Comparison of ENCODE assay signal across 8 cellular contexts in genomic region chr19:28468701-28469459, GRCh38.
DNase-seq lines count a peak whose midpoint lies in the region; ATAC-seq and TF ChIP-seq lines count a peak whose summit lies in the region.

No MANE protein-coding gene starts in this region.

- H2AFZ ChIP-seq in KMS-11 (ENCODE audit: low read depth) = peak overlapping the region; percentile 51; the same call in 1 of the 2 replicates

- H3K4me3 ChIP-seq in BLaER1 (0 out of 2 replicates have a peak overlapping the region, but pooled peaks have one; percentile 36), KMS-11 (IDR thresholded peaks at IDR 0.05; ENCODE audit: insufficient read depth, low read depth, low read length) (no peak overlapping the region), mesendoderm (ENCODE audit: low read length) (no peak overlapping the region), left ventricle myocardium inferior (no peak overlapping the region)

- intact Hi-C loops in left ventricle myocardium inferior (cut with micrococcal nuclease) = loop anchor here (5.0 to 10.0 kb wide), 2 partner anchors 163 to 406 kb away; no protein-coding TSS in a partner anchor

- H2BK5ac ChIP-seq in mesendoderm (ENCODE audit: low read length) = no peak overlapping the region

- H3K4me1 ChIP-seq in BLaER1 (peaks cover 72% of the 10 kb centered on the region), KMS-11 (ENCODE audit: low read depth, poor library complexity, severe bottlenecking) (peaks cover 54% of the 10 kb centered on the region), mesendoderm (ENCODE audit: control insufficient read depth, low read depth, low read length) (no peaks in the 10 kb centered on the region), left ventricle myocardium inferior (no peaks in the 10 kb centered on the region)

- H2AK5ac ChIP-seq in mesendoderm (ENCODE audit: low read length) = no peak overlapping the region

- H3K9me3 ChIP-seq in BLaER1 (no peaks in the 10 kb centered on the region), left ventricle myocardium inferior (replicated peaks) (no peaks in the 10 kb centered on the region)

- no peak overlapping the region for H4K8ac ChIP-seq in mesendoderm (ENCODE audit: low read depth, low read length)

- H3K27ac ChIP-seq in BLaER1 (peak overlapping the region; percentile 61), KMS-11 (peak overlapping the region; percentile 37), mesendoderm (ENCODE audit: low read depth, low read length) (no peak overlapping the region), left ventricle myocardium inferior (replicated peaks) (no peak overlapping the region)

- no peak overlapping the region for H2BK15ac ChIP-seq in mesendoderm (replicated peaks; ENCODE audit: low read depth)

- peak overlapping the region; percentile 52 for H3K27ac Mint-ChIP-seq in activated naive CD4-positive, alpha-beta T cell treated with anti-CD3 and anti-CD28 coated beads, Interleukin-2, amount 50 U/mL, for 24 hours

- no peak overlapping the region for H3K4ac ChIP-seq in mesendoderm (ENCODE audit: low read depth, low read length)

- H3K36me3 ChIP-seq in BLaER1 (no peaks in the 10 kb centered on the region), KMS-11 (ENCODE audit: insufficient read depth) (no peaks in the 10 kb centered on the region), mesendoderm (ENCODE audit: control insufficient read depth, insufficient read depth, low read length) (no peaks in the 10 kb centered on the region), left ventricle myocardium inferior (no peaks in the 10 kb centered on the region)

- H3K4me2 ChIP-seq in BLaER1 = peak overlapping the region; percentile 86
- peak overlapping the region; percentile 62 for H3K4me2 ChIP-seq in KMS-11
- no peak overlapping the region for H3K4me2 ChIP-seq in mesendoderm (ENCODE audit: low read length)

- no peak overlapping the region for H3K23ac ChIP-seq in mesendoderm (ENCODE audit: low read length)

- H3K18ac ChIP-seq in mesendoderm (ENCODE audit: low read length) = no peak overlapping the region

- peak overlapping the region; percentile 40 for H3K4me3 Mint-ChIP-seq in activated naive CD4-positive, alpha-beta T cell treated with anti-CD3 and anti-CD28 coated beads, Interleukin-2, amount 50 U/mL, for 24 hours

- no peaks in the 10 kb centered on the region for H3K9me3 Mint-ChIP-seq in activated naive CD4-positive, alpha-beta T cell treated with anti-CD3 and anti-CD28 coated beads, Interleukin-2, amount 50 U/mL, for 24 hours

- no CpG with 5 or more reads among the region's 17 CpGs for WGBS in mesendoderm (ENCODE audit: extremely low coverage, insufficient coverage, low lambda C conversion rate)

- H3K9ac ChIP-seq in BLaER1 = peak overlapping the region; percentile 20; the same call in 1 of the 2 replicates
- H3K9ac ChIP-seq in KMS-11 = peak overlapping the region; percentile 2; the same call in 1 of the 2 replicates
- H3K9ac ChIP-seq in mesendoderm (ENCODE audit: low read length) = no peak overlapping the region

- H4K5ac ChIP-seq in mesendoderm (ENCODE audit: low read length) = no peak overlapping the region

- no peaks in the 10 kb centered on the region for H3K79me2 ChIP-seq in KMS-11 (ENCODE audit: insufficient read depth, low read depth)
- no peaks in the 10 kb centered on the region for H3K79me2 ChIP-seq in mesendoderm (ENCODE audit: control insufficient read depth, insufficient read depth, low read length)

- H3K36me3 Mint-ChIP-seq in activated naive CD4-positive, alpha-beta T cell treated with anti-CD3 and anti-CD28 coated beads, Interleukin-2, amount 50 U/mL, for 24 hours = no peaks in the 10 kb centered on the region

- H3K27me3 ChIP-seq in BLaER1 = no peaks in the 10 kb centered on the region
- H3K27me3 ChIP-seq in KMS-11 (ENCODE audit: insufficient read depth, low read depth) = no peaks in the 10 kb centered on the region
- no peaks in the 10 kb centered on the region for H3K27me3 ChIP-seq in mesendoderm (ENCODE audit: insufficient read depth, low read length, poor library complexity)
- peaks cover 75% of the 10 kb centered on the region for H3K27me3 ChIP-seq in left ventricle myocardium inferior (ENCODE audit: low read depth)

- ATAC-seq in HG03025 (IDR thresholded peaks at IDR 0.05; ENCODE audit: low FRiP score, unreplicated experiment) = no peak

- TF ChIP-seq CTCF in KMS-11 (conservative IDR thresholded peaks at IDR 0.05; ENCODE audit: low read depth, low read length) = no peak
- no peak for TF ChIP-seq CTCF in left ventricle myocardium inferior (IDR thresholded peaks at IDR 0.05; ENCODE audit: borderline replicate concordance)

- H3K79me1 ChIP-seq in mesendoderm (ENCODE audit: low read length) = no peaks in the 10 kb centered on the region

- peak; percentile 39 for DNase-seq in mesendoderm
- DNase-seq in NCI-H2196 (lab: John Stamatoyannopoulos, UW; ENCODE audit: unreplicated experiment) = no peak
- no peak for DNase-seq in cortex of kidney (lab: John Stamatoyannopoulos, UW)
- no peak for DNase-seq in left ventricle myocardium inferior

- H4K20me1 ChIP-seq in BLaER1 = no peaks in the 10 kb centered on the region
- no peaks in the 10 kb centered on the region for H4K20me1 ChIP-seq in KMS-11 (ENCODE audit: insufficient read depth)

- H2BK120ac ChIP-seq in mesendoderm (ENCODE audit: low read depth, low read length) = no peak overlapping the region

- H3K56ac ChIP-seq in mesendoderm (ENCODE audit: low read length) = no peak overlapping the region

- peaks cover 38% of the 10 kb centered on the region for H3K4me1 Mint-ChIP-seq in activated naive CD4-positive, alpha-beta T cell treated with anti-CD3 and anti-CD28 coated beads, Interleukin-2, amount 50 U/mL, for 24 hours

- H3K27me3 Mint-ChIP-seq in activated naive CD4-positive, alpha-beta T cell treated with anti-CD3 and anti-CD28 coated beads, Interleukin-2, amount 50 U/mL, for 24 hours = no peaks in the 10 kb centered on the region

Comparison
In these comparisons a context has a peak if more than half of its experiments do, and no peak if none do; other contexts are left out.
1. H3K27ac ChIP-seq: peak in BLaER1 (single experiment) and KMS-11 (single experiment); none in mesendoderm (single experiment) and left ventricle myocardium inferior (single experiment).